1 cellular context compared by ENCODE assay signal in genomic region chr20:64057628-64058498, GRCh38.
A peak's percentile ranks its signal among the peaks of the same experiment; 100 is the strongest.
TF ChIP-seq lines count a peak whose summit lies in the region.

No MANE protein-coding gene starts in this region.

TF ChIP-seq in HepG2, 621 proteins besides CTCF, POLR2A, EP300 and RAD21 (continued from another document and continues in another):
- 0 out of 2 replicates have a peak, but pooled peaks have one; percentile 5 for TF ChIP-seq HINFP (CRISPR knock-in tag; IDR thresholded peaks at IDR 0.05; ENCODE audit: low read depth)
- TF ChIP-seq GTF3A (CRISPR knock-in tag; conservative IDR thresholded peaks at IDR 0.05): 0 out of 2 replicates have a peak, but pooled peaks have one; percentile 29
- no peak for TF ChIP-seq ZNF792 (CRISPR knock-in tag; IDR thresholded peaks at IDR 0.05)
- TF ChIP-seq ZNF629 (CRISPR knock-in tag; conservative IDR thresholded peaks at IDR 0.05): peak; percentile 32; the same call in 1 of the 2 replicates
- TF ChIP-seq KDM1A (CRISPR knock-in tag; IDR thresholded peaks at IDR 0.05): no peak
- TF ChIP-seq ATF5 (CRISPR knock-in tag; IDR thresholded peaks at IDR 0.05; ENCODE audit: low read depth): 0 out of 2 replicates have a peak, but pooled peaks have one; percentile 87
- TF ChIP-seq ATRX (CRISPR knock-in tag; IDR thresholded peaks at IDR 0.05; ENCODE audit: borderline replicate concordance): no peak
- no peak for TF ChIP-seq CBX2 (IDR thresholded peaks at IDR 0.05; ENCODE audit: low read depth, low read length)
- no peak for TF ChIP-seq CBX2 (CRISPR knock-in tag; IDR thresholded peaks at IDR 0.05; ENCODE audit: low read depth)
- no peak for TF ChIP-seq ZNF24 (IDR thresholded peaks at IDR 0.05)
- TF ChIP-seq ZNF691 (CRISPR knock-in tag; IDR thresholded peaks at IDR 0.05; ENCODE audit: borderline replicate concordance, low read depth): peak; percentile 72; the same call in 1 of the 2 replicates
- TF ChIP-seq KAT8 (CRISPR knock-in tag; IDR thresholded peaks at IDR 0.05): peak; percentile 68; the same call in 1 of the 2 replicates
- TF ChIP-seq MLXIP (CRISPR knock-in tag; IDR thresholded peaks at IDR 0.05; ENCODE audit: borderline replicate concordance): no peak
- TF ChIP-seq TBP (CRISPR knock-in tag; IDR thresholded peaks at IDR 0.05): 0 out of 2 replicates have a peak, but pooled peaks have one; percentile 47
- peak; percentile 4; the same call in 1 of the 2 replicates for TF ChIP-seq AHR (CRISPR knock-in tag; IDR thresholded peaks at IDR 0.05)
- TF ChIP-seq ZBTB7B (CRISPR knock-in tag; IDR thresholded peaks at IDR 0.05): peak; percentile 97
- peak; percentile 2; the same call in 1 of the 2 replicates for TF ChIP-seq KIAA2018 (CRISPR knock-in tag; IDR thresholded peaks at IDR 0.05; ENCODE audit: borderline replicate concordance)
- TF ChIP-seq RELA (CRISPR knock-in tag; IDR thresholded peaks at IDR 0.05): peak; percentile 43; the same call in 1 of the 2 replicates
- TF ChIP-seq TBX2 (CRISPR knock-in tag; IDR thresholded peaks at IDR 0.05; ENCODE audit: borderline replicate concordance): no peak; the same call in 1 of the 2 replicates
- 0 out of 2 replicates have a peak, but pooled peaks have one; percentile 15 for TF ChIP-seq ZNF609 (CRISPR knock-in tag; IDR thresholded peaks at IDR 0.05; ENCODE audit: borderline replicate concordance)
- peak; percentile 85 for TF ChIP-seq ARNT2 (CRISPR knock-in tag; IDR thresholded peaks at IDR 0.05; ENCODE audit: low read depth)
- TF ChIP-seq RXRA (CRISPR knock-in tag; IDR thresholded peaks at IDR 0.05): peak; percentile 76
- peak; percentile 81; the same call in 1 of the 2 replicates for TF ChIP-seq HOXD1 (CRISPR knock-in tag; IDR thresholded peaks at IDR 0.05)
- peak; percentile 69; the same call in 1 of the 2 replicates for TF ChIP-seq CHD2 (IDR thresholded peaks at IDR 0.05; ENCODE audit: low read depth, low read length)
- peak; percentile 78 for TF ChIP-seq ZNF501 (CRISPR knock-in tag; IDR thresholded peaks at IDR 0.05)
- TF ChIP-seq GZF1 (CRISPR knock-in tag; IDR thresholded peaks at IDR 0.05): no peak
- 0 out of 2 replicates have a peak, but pooled peaks have one; percentile 21 for TF ChIP-seq SMAD9 (CRISPR knock-in tag; IDR thresholded peaks at IDR 0.05)
- peak; percentile 95 for TF ChIP-seq ZNF280D (CRISPR knock-in tag; IDR thresholded peaks at IDR 0.05)
- no peak for TF ChIP-seq PAF1 (CRISPR knock-in tag; IDR thresholded peaks at IDR 0.05)
- TF ChIP-seq TCF7L2 (IDR thresholded peaks at IDR 0.05; ENCODE audit: low read depth, low read length): no peak
- 0 out of 2 replicates have a peak, but pooled peaks have one; percentile 71 for TF ChIP-seq ZNF724P (CRISPR knock-in tag; IDR thresholded peaks at IDR 0.05; ENCODE audit: borderline replicate concordance)
